ENCODE assay signal across 16 cellular contexts in genomic region chr1:55833452-55834160, GRCh38.
A peak's percentile ranks its signal among the peaks of the same experiment; 100 is the strongest.
DNase-seq lines count a peak whose midpoint lies in the region; ATAC-seq and TF ChIP-seq lines count a peak whose summit lies in the region.
"Had no signal": no experiment of that assay in that cellular context is flagged by ENCODE, and none has a peak within 500 bp of the region (broad histone marks: within the 10 kb centered on the region; RNA-seq: fewer than 3 reads in every experiment).

No MANE protein-coding gene starts in this region.

- H3K9me2 ChIP-seq in SK-N-SH, result no peaks in the 10 kb centered on the region
- no peaks in the 10 kb centered on the region for H3K9me2 ChIP-seq in OCI-LY7 (ENCODE audit: insufficient read depth, low read length)

- no peak for TF ChIP-seq CTCF in SK-N-SH (IDR thresholded peaks at IDR 0.05)
- no peak for TF ChIP-seq CTCF in OCI-LY7 (conservative IDR thresholded peaks at IDR 0.05; ENCODE audit: low read length)

- H3K36me3 ChIP-seq in SK-N-SH (replicated peaks in 1 of 2; ENCODE audit: control insufficient read depth in 1 of 2, insufficient read depth in 2 of 2, low read length in 1 of 2), result no peaks in the 10 kb centered on the region
- H3K36me3 ChIP-seq in urinary bladder (ENCODE audit: insufficient read depth), result no peaks in the 10 kb centered on the region
- no peaks in the 10 kb centered on the region for H3K36me3 ChIP-seq in OCI-LY7 (ENCODE audit: insufficient read depth, low read length)
- H3K36me3 ChIP-seq: neural progenitor cell, suprapubic skin had no signal

- peak; percentile 4; the same call in 1 of the 2 replicates for TF ChIP-seq RAD21 in SK-N-SH (IDR thresholded peaks at IDR 0.05; ENCODE audit: low read length)

- no peaks in the 10 kb centered on the region for H3F3A ChIP-seq in SK-N-SH (replicated peaks; ENCODE audit: insufficient read depth)

- intact Hi-C loops in OCI-LY7 (cut with micrococcal nuclease; ENCODE audit: unreplicated experiment), result no loop called here

- no peaks in the 10 kb centered on the region for H3K27me3 ChIP-seq in SK-N-SH (ENCODE audit: insufficient read depth)
- H3K27me3 ChIP-seq: neural progenitor cell, suprapubic skin had no signal

- H4K20me1 ChIP-seq in SK-N-SH (ENCODE audit: insufficient read depth) (no peaks in the 10 kb centered on the region), OCI-LY7 (ENCODE audit: insufficient read depth, low read length) (no peaks in the 10 kb centered on the region)

- DNase-seq in NCI-H1092 treated with DMSO at 0.1 percent for 48 hours (lab: John Stamatoyannopoulos, UW) (peak; percentile 23), NCI-H1092 (lab: John Stamatoyannopoulos, UW) (no peak), SK-N-SH (no peak), fibroblast of the conjunctiva (ENCODE audit: low read depth) (peak; percentile 71), OCI-LY7 (ENCODE audit: low spot score) (no peak), NCI-H187 treated with DMSO at 0.1 percent for 48 hours (lab: John Stamatoyannopoulos, UW) (no peak)
- DNase-seq: activated CD8-positive, alpha-beta T cell treated with anti-CD3 and anti-CD28 coated beads for 36 hours; Calu3; NCI-H1417; NCI-H82; SHP77 treated with DMSO at 0.1 percent for 48 hours had no signal

- H3K9me3 ChIP-seq in SK-N-SH (0 out of 2 replicates have a peak, but pooled peaks cover 6% of the 10 kb centered on the region), OCI-LY7 (ENCODE audit: low read length) (no peaks in the 10 kb centered on the region)
- H3K9me3 ChIP-seq: suprapubic skin had no signal

- CTCF ChIA-PET in SK-N-SH (lab: Yijun Ruan, JAX) (no interaction called here), OCI-LY7 (lab: Charles Lee; ENCODE audit: unreplicated experiment) (no interaction called here)

- H3K4me1 ChIP-seq in SK-N-SH (ENCODE audit: control insufficient read depth in 1 of 2, insufficient read depth in 2 of 2, low read depth in 1 of 2, low read length in 1 of 2) (peaks cover 0 to 18% of the 10 kb centered on the region in 2 experiments; a peak in 2 of 4 replicates), urinary bladder (ENCODE audit: insufficient read depth) (no peaks in the 10 kb centered on the region), OCI-LY7 (ENCODE audit: insufficient read depth, low read length, poor library complexity, severe bottlenecking) (no peaks in the 10 kb centered on the region)
- H3K4me1 ChIP-seq: neural progenitor cell, suprapubic skin had no signal

- BruUV-seq in OCI-LY7 (replicated peaks; lab: Mats Ljungman, UMichigan), result no TSS peak

- H3K4me3 ChIP-seq in SK-N-SH (ENCODE audit: low read depth in 2 of 2, low read length in 1 of 2), result no peak overlapping the region
- no peak overlapping the region for H3K4me3 ChIP-seq in urinary bladder (ENCODE audit: low read depth, low read length)
- no peak overlapping the region for H3K4me3 ChIP-seq in OCI-LY7 (ENCODE audit: low read depth, low read length, poor library complexity, severe bottlenecking)
- H3K4me3 ChIP-seq: lung, neural progenitor cell, suprapubic skin had no signal

- H3K27ac ChIP-seq in SK-N-SH (ENCODE audit: low read depth in 2 of 2, low read length in 1 of 2) (peak overlapping the region in 1 of 2 experiments; percentile 91; a peak in 2 of 4 replicates), urinary bladder (ENCODE audit: low read depth) (peak overlapping the region; percentile 56), OCI-LY7 (ENCODE audit: low read depth, low read length, poor library complexity, severe bottlenecking) (no peak overlapping the region)
- H3K27ac ChIP-seq: neural progenitor cell, suprapubic skin had no signal

- TF ChIP-seq EP300 in SK-N-SH (IDR thresholded peaks at IDR 0.05; ENCODE audit: borderline replicate concordance in 1 of 2, low read depth in 1 of 2, low read length in 1 of 2), result peak in 1 of 2 experiments; percentile 39; a peak in 2 of 4 replicates

- H3K4me2 ChIP-seq in SK-N-SH (no peak overlapping the region), OCI-LY7 (ENCODE audit: low read length) (no peak overlapping the region)
- H3K4me2 ChIP-seq: neural progenitor cell had no signal

- H3K79me2 ChIP-seq in SK-N-SH (ENCODE audit: insufficient read depth) (no peaks in the 10 kb centered on the region), OCI-LY7 (ENCODE audit: insufficient read depth, low read depth, low read length) (no peaks in the 10 kb centered on the region)

- ATAC-seq in GM18873 (IDR thresholded peaks at IDR 0.05; ENCODE audit: low FRiP score, unreplicated experiment), result no peak
- ATAC-seq: activated CD8-positive, alpha-beta T cell treated with anti-CD3 and anti-CD28 coated beads for 36 hours had no signal

- no peak overlapping the region for H2AFZ ChIP-seq in SK-N-SH (ENCODE audit: low read depth)
- H2AFZ ChIP-seq in OCI-LY7 (ENCODE audit: low read length), result no peak overlapping the region
- H2AFZ ChIP-seq: neural progenitor cell had no signal

- no peak overlapping the region for H3K9ac ChIP-seq in SK-N-SH
- H3K9ac ChIP-seq: neural progenitor cell had no signal

- WGBS in SK-N-SH (ENCODE audit: low lambda C conversion rate), result 49% methylated on average over 3 of the region's 3 CpGs
- WGBS in urinary bladder, result 19% methylated on average over 3 of the region's 3 CpGs

- POLR2A ChIA-PET in SK-N-SH (lab: Yijun Ruan, JAX), result no interaction called here
- POLR2A ChIA-PET in OCI-LY7 (lab: Charles Lee), result no interaction called here

TF ChIP-seq in SK-N-SH, 30 proteins besides CTCF, POLR2A, EP300 and RAD21:
- TF ChIP-seq GATA2 (CRISPR knock-in tag; IDR thresholded peaks at IDR 0.05) (peak; percentile 50), FOSL2 (IDR thresholded peaks at IDR 0.05; ENCODE audit: borderline replicate concordance, low read depth) (no peak)
- TF ChIP-seq, protein P1, sequence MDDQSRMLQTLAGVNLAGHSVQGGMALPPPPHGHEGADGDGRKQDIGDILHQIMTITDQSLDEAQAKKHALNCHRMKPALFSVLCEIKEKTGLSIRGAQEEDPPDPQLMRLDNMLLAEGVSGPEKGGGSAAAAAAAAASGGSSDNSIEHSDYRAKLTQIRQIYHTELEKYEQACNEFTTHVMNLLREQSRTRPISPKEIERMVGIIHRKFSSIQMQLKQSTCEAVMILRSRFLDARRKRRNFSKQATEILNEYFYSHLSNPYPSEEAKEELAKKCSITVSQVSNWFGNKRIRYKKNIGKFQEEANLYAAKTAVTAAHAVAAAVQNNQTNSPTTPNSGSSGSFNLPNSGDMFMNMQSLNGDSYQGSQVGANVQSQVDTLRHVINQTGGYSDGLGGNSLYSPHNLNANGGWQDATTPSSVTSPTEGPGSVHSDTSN (IDR thresholded peaks at IDR 0.05), result peak; percentile 6; the same call in 1 of the 2 replicates

Comparison
In these comparisons a context has a peak if more than half of its experiments do, and no peak if none do; other contexts are left out.
1. DNase-seq: peak in NCI-H1092 treated with DMSO at 0.1 percent for 48 hours (single experiment) and fibroblast of the conjunctiva (single experiment); none in NCI-H1092 (single experiment), SK-N-SH (single experiment), OCI-LY7 (single experiment) and NCI-H187 treated with DMSO at 0.1 percent for 48 hours (single experiment).